ENCODE assay signal across 16 cellular contexts in the genomic region with DNA sequence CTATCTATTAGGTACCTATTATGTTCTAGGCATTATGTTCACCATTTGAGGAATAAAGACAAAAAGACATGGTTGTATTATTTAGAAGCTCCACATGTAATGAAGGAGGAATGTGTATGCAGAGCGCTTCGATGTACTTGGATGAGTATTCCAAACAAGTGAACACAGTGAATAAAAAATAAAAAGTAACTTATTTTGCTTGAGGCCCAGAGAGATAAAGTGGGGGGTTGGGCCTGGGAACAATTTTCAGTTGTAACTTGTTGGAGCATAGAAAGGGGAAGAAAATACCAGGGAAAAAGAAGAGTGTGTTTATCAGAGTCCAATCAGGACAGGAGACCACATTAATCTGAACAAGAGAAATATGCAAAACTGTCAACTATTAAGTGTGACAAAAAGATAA.
DNase-seq lines count a peak whose midpoint lies in the region; ATAC-seq and TF ChIP-seq lines count a peak whose summit lies in the region.
"Had no signal": no experiment of that assay in that cellular context is flagged by ENCODE, and none has a peak within 500 bp of the region (broad histone marks: within the 10 kb centered on the region; RNA-seq: fewer than 3 reads in every experiment).

No MANE protein-coding gene starts in this region.

- CTCF ChIA-PET in MCF 10A (lab: Yijun Ruan, JAX) (interaction anchor here (0.6 to 0.7 kb wide), 2 partner anchors 107 to 427 kb away, joined by 3 read pairs; no protein-coding TSS in a partner anchor), mammary epithelial cell (lab: Charles Lee; ENCODE audit: low non-redundant PET) (no interaction called here)

- in situ Hi-C loops in mammary epithelial cell (cut with MboI; ENCODE audit: low sequenced_read_pairs in 2 of 2), result no loop called here

- ATAC-seq in GM21526 (IDR thresholded peaks at IDR 0.05; ENCODE audit: low FRiP score, unreplicated experiment) (no peak), GM18873 (IDR thresholded peaks at IDR 0.05; ENCODE audit: low FRiP score, unreplicated experiment) (no peak)
- ATAC-seq in activated naive CD4-positive, alpha-beta T cell treated with anti-CD3 and anti-CD28 coated beads, Interleukin-2, amount 50 U/mL, for 72 hours, result no peak
- ATAC-seq: GM12878 had no signal

- POLR2A ChIA-PET in MCF 10A (lab: Yijun Ruan, JAX), result interaction anchor here (0.6 to 1.7 kb wide), 4 partner anchors 8 to 913 kb away, joined by 3 to 12 read pairs (median 4); no protein-coding TSS in a partner anchor

- TF ChIP-seq POLR2A in breast epithelium (IDR thresholded peaks at IDR 0.05), result no peak
- TF ChIP-seq POLR2A in testis (IDR thresholded peaks at IDR 0.05), result no peak

- H3K36me3 ChIP-seq in breast epithelium (no peaks in the 10 kb centered on the region), mammary epithelial cell (ENCODE audit: insufficient read depth, low read length) (no peaks in the 10 kb centered on the region), testis (ENCODE audit: low read depth, missing control alignments) (no peaks in the 10 kb centered on the region)
- H3K36me3 ChIP-seq: BLaER1 treated with 17β-estradiol and CSF1 and Interleukin-3, amounts not matched to agents 10 nM and 100 nM had no signal

- H3K36me3 Mint-ChIP-seq in MCF 10A (ENCODE audit: insufficient read depth, unreplicated experiment) (no peaks in the 10 kb centered on the region), neural crest cell (ENCODE audit: low read depth) (no peaks in the 10 kb centered on the region)
- H3K36me3 Mint-ChIP-seq in activated naive CD4-positive, alpha-beta T cell treated with anti-CD3 and anti-CD28 coated beads, Interleukin-2, amount 50 U/mL, for 72 hours, result no peaks in the 10 kb centered on the region
- H3K36me3 Mint-ChIP-seq: CD4-positive, CD25-positive, alpha-beta regulatory T cell had no signal

- DNase-seq in MCF 10A (ENCODE audit: unreplicated experiment) (no peak), breast epithelium (ENCODE audit: low spot score in 2 of 2) (no peak), mammary epithelial cell (no peak), neural crest cell (ENCODE audit: low read depth, low spot score) (no peak), testis (peak; percentile 63)
- DNase-seq in activated naive CD4-positive, alpha-beta T cell treated with anti-CD3 and anti-CD28 coated beads, Interleukin-2, amount 50 U/mL, for 72 hours (ENCODE audit: low spot score in 2 of 2), result no peak
- DNase-seq: 8988T; ACHN; CD4-positive, CD25-positive, alpha-beta regulatory T cell; DMS79; GOT3; H9 had no signal

- no peak overlapping the region for H3K9ac ChIP-seq in mammary epithelial cell (ENCODE audit: insufficient read depth, low read length)
- H3K9ac ChIP-seq: BLaER1 treated with 17β-estradiol and CSF1 and Interleukin-3, amounts not matched to agents 10 nM and 100 nM had no signal

- H3K27ac Mint-ChIP-seq in MCF 10A (ENCODE audit: low read depth, unreplicated experiment) (peak overlapping the region; percentile 84), neural crest cell (ENCODE audit: unreplicated experiment) (peak overlapping the region; percentile 46)
- H3K27ac Mint-ChIP-seq in activated naive CD4-positive, alpha-beta T cell treated with anti-CD3 and anti-CD28 coated beads, Interleukin-2, amount 50 U/mL, for 72 hours, result no peak overlapping the region
- H3K27ac Mint-ChIP-seq: CD4-positive, CD25-positive, alpha-beta regulatory T cell; H9 had no signal

- H3K9me3 ChIP-seq in breast epithelium (no peaks in the 10 kb centered on the region), mammary epithelial cell (replicated peaks; ENCODE audit: insufficient read depth, low read length) (no peaks in the 10 kb centered on the region), testis (no peaks in the 10 kb centered on the region)
- H3K9me3 ChIP-seq: BLaER1 treated with 17β-estradiol and CSF1 and Interleukin-3, amounts not matched to agents 10 nM and 100 nM had no signal

- H3K4me1 Mint-ChIP-seq in MCF 10A (ENCODE audit: insufficient read depth, unreplicated experiment) (peaks cover 17% of the 10 kb centered on the region), neural crest cell (peaks cover 15% of the 10 kb centered on the region)
- H3K4me1 Mint-ChIP-seq: CD4-positive, CD25-positive, alpha-beta regulatory T cell; H9 had no signal

- H3K4me2 ChIP-seq in mammary epithelial cell (ENCODE audit: insufficient read depth, low read depth, low read length), result peak overlapping the region; percentile 87
- H3K4me2 ChIP-seq: BLaER1 treated with 17β-estradiol and CSF1 and Interleukin-3, amounts not matched to agents 10 nM and 100 nM had no signal

- no peaks in the 10 kb centered on the region for H3K4me1 ChIP-seq in breast epithelium
- peaks cover 12% of the 10 kb centered on the region for H3K4me1 ChIP-seq in mammary epithelial cell (ENCODE audit: insufficient read depth, low read length)
- H3K4me1 ChIP-seq in testis, result no peaks in the 10 kb centered on the region
- H3K4me1 ChIP-seq: BLaER1 treated with 17β-estradiol and CSF1 and Interleukin-3, amounts not matched to agents 10 nM and 100 nM had no signal

- H3K79me2 ChIP-seq in mammary epithelial cell (ENCODE audit: insufficient read depth, low read length), result no peaks in the 10 kb centered on the region

- TF ChIP-seq CTCF in MCF 10A (IDR thresholded peaks at IDR 0.05; ENCODE audit: unreplicated experiment), result no peak
- no peak for TF ChIP-seq CTCF in breast epithelium (IDR thresholded peaks at IDR 0.05)
- no peak for TF ChIP-seq CTCF in mammary epithelial cell (conservative IDR thresholded peaks at IDR 0.05 in 1 of 2, IDR thresholded peaks at IDR 0.05 in 1 of 2; ENCODE audit: extremely low read depth in 1 of 2, insufficient read depth in 1 of 2, low read depth in 1 of 2, low read length in 2 of 2)
- TF ChIP-seq CTCF in neural crest cell (conservative IDR thresholded peaks at IDR 0.05), result no peak
- no peak for TF ChIP-seq CTCF in testis (IDR thresholded peaks at IDR 0.05)

- no TSS peak for BruUV-seq in MCF 10A (replicated peaks; lab: Mats Ljungman, UMichigan)
- BruUV-seq in mammary epithelial cell (replicated peaks; lab: Mats Ljungman, UMichigan), result no TSS peak

- H3K4me3 ChIP-seq in breast epithelium (no peak overlapping the region), mammary epithelial cell (replicated peaks in 1 of 3; ENCODE audit: insufficient read depth in 1 of 3, low read depth in 2 of 3, low read length in 3 of 3) (no peak overlapping the region), testis (no peak overlapping the region)
- H3K4me3 ChIP-seq: BLaER1 treated with 17β-estradiol and CSF1 and Interleukin-3, amounts not matched to agents 10 nM and 100 nM; GM12878 had no signal

- H3K4me3 Mint-ChIP-seq in MCF 10A (ENCODE audit: unreplicated experiment), result peak overlapping the region; percentile 59
- peak overlapping the region; percentile 8 for H3K4me3 Mint-ChIP-seq in neural crest cell
- H3K4me3 Mint-ChIP-seq: CD4-positive, CD25-positive, alpha-beta regulatory T cell; H9 had no signal

- H3K27me3 ChIP-seq in breast epithelium, result no peaks in the 10 kb centered on the region
- H3K27me3 ChIP-seq in mammary epithelial cell (ENCODE audit: insufficient read depth, low read length), result no peaks in the 10 kb centered on the region
- H3K27me3 ChIP-seq in testis, result no peaks in the 10 kb centered on the region
- H3K27me3 ChIP-seq: BLaER1 treated with 17β-estradiol and CSF1 and Interleukin-3, amounts not matched to agents 10 nM and 100 nM had no signal

- 97% methylated on average over 2 of the region's 2 CpGs for WGBS in mammary epithelial cell (ENCODE audit: low coverage, missing lambda C conversion rate)
- WGBS in testis, 2 donors, result 29 to 54% methylated on average over 2 of the region's 2 CpGs

- H3K27ac ChIP-seq in breast epithelium, result no peak overlapping the region
- H3K27ac ChIP-seq in mammary epithelial cell (ENCODE audit: insufficient read depth, low read depth, low read length), result no peak overlapping the region
- no peak overlapping the region for H3K27ac ChIP-seq in testis
- H3K27ac ChIP-seq: BLaER1 treated with 17β-estradiol and CSF1 and Interleukin-3, amounts not matched to agents 10 nM and 100 nM had no signal

- H3K9me3 Mint-ChIP-seq in MCF 10A (ENCODE audit: unreplicated experiment) (no peaks in the 10 kb centered on the region), neural crest cell (no peaks in the 10 kb centered on the region)
- peaks cover 5% of the 10 kb centered on the region in 2 donors for H3K9me3 Mint-ChIP-seq in activated naive CD4-positive, alpha-beta T cell treated with anti-CD3 and anti-CD28 coated beads, Interleukin-2, amount 50 U/mL, for 72 hours
- H3K9me3 Mint-ChIP-seq: H9 had no signal

- intact Hi-C loops in MCF 10A (cut with micrococcal nuclease), result no loop called here
- intact Hi-C loops in breast epithelium (cut with DNase I; ENCODE audit: low total_unique reads), result no loop called here
- intact Hi-C loops in mammary epithelial cell (cut with micrococcal nuclease), result no loop called here
- intact Hi-C loops in testis (cut with DNase I; ENCODE audit: low total_unique reads), result no loop called here

- no peak overlapping the region for H2AFZ ChIP-seq in mammary epithelial cell (ENCODE audit: low read depth, low read length)

- H3K27me3 Mint-ChIP-seq in MCF 10A (ENCODE audit: insufficient read depth, unreplicated experiment), result no peaks in the 10 kb centered on the region
- no peaks in the 10 kb centered on the region for H3K27me3 Mint-ChIP-seq in neural crest cell (ENCODE audit: low read depth)
- H3K27me3 Mint-ChIP-seq: CD4-positive, CD25-positive, alpha-beta regulatory T cell had no signal

- H4K20me1 ChIP-seq in mammary epithelial cell (ENCODE audit: insufficient read depth, low read length), result no peaks in the 10 kb centered on the region
- H4K20me1 ChIP-seq: BLaER1 treated with 17β-estradiol and CSF1 and Interleukin-3, amounts not matched to agents 10 nM and 100 nM had no signal

- dilution Hi-C loops in mammary epithelial cell (cut with HindIII; ENCODE audit: low sequenced_read_pairs), result no loop called here

Comparison
In these comparisons a context has a peak if more than half of its experiments do, and no peak if none do; other contexts are left out.
1. H3K27ac Mint-ChIP-seq: peak in MCF 10A (single experiment) and neural crest cell (single experiment); none in activated naive CD4-positive, alpha-beta T cell treated with anti-CD3 and anti-CD28 coated beads, Interleukin-2, amount 50 U/mL, for 72 hours (0 of 2).